ENCODE assay signal across 13 cellular contexts in genomic region chr2:109214651-109215371, GRCh38.
A peak's percentile ranks its signal among the peaks of the same experiment; 100 is the strongest.
DNase-seq lines count a peak whose midpoint lies in the region; ATAC-seq and TF ChIP-seq lines count a peak whose summit lies in the region.
"Had no signal": no experiment of that assay in that cellular context is flagged by ENCODE, and none has a peak within 500 bp of the region (broad histone marks: within the 10 kb centered on the region; RNA-seq: fewer than 3 reads in every experiment).

No MANE protein-coding gene starts in this region.

- H3K36me3 ChIP-seq in breast epithelium (no peaks in the 10 kb centered on the region), PC-9 (ENCODE audit: low read depth) (no peaks in the 10 kb centered on the region), prostate gland (no peaks in the 10 kb centered on the region)
- H3K36me3 ChIP-seq: BE2C had no signal

- H3K27me3 ChIP-seq in breast epithelium (no peaks in the 10 kb centered on the region), PC-9 (ENCODE audit: insufficient read depth, low read depth) (no peaks in the 10 kb centered on the region), prostate gland (replicated peaks; ENCODE audit: insufficient read depth) (no peaks in the 10 kb centered on the region)
- H3K27me3 ChIP-seq: BE2C had no signal

- H3K4me1 ChIP-seq in breast epithelium, result no peaks in the 10 kb centered on the region
- peaks cover 66% of the 10 kb centered on the region for H3K4me1 ChIP-seq in PC-9 (replicated peaks; ENCODE audit: insufficient read depth)
- H3K4me1 ChIP-seq in prostate gland (replicated peaks), result peaks cover 3% of the 10 kb centered on the region
- H3K4me1 ChIP-seq: BE2C had no signal

- H3K27me3 Mint-ChIP-seq in MCF 10A (ENCODE audit: insufficient read depth, unreplicated experiment) (no peaks in the 10 kb centered on the region), progenitor cell of endocrine pancreas (peaks cover 37% of the 10 kb centered on the region)
- H3K27me3 Mint-ChIP-seq in stimulated activated naive B cell treated with anti-CD40 and anti-IgM and Interleukin-4, amounts not matched to agents 10 μg/mL and 1 μg/mL and 100 μg/mL, for 72 hours, result peaks cover 2 to 30% of the 10 kb centered on the region in 2 donors

- peaks cover 49% of the 10 kb centered on the region for H3K79me2 ChIP-seq in PC-9 (ENCODE audit: low read depth)

- H3K9me3 Mint-ChIP-seq in MCF 10A (ENCODE audit: unreplicated experiment) (no peaks in the 10 kb centered on the region), progenitor cell of endocrine pancreas (ENCODE audit: low read depth) (no peaks in the 10 kb centered on the region)
- H3K9me3 Mint-ChIP-seq in stimulated activated naive B cell treated with anti-CD40 and anti-IgM and Interleukin-4, amounts not matched to agents 10 μg/mL and 1 μg/mL and 100 μg/mL, for 72 hours, result no peaks in the 10 kb centered on the region

- no peak for DNase-seq in MCF 10A (ENCODE audit: unreplicated experiment)
- DNase-seq in breast epithelium (ENCODE audit: low spot score in 2 of 2), result no peak
- DNase-seq in PC-9, result no peak
- peak; percentile 47 for DNase-seq in fibroblast of villous mesenchyme (ENCODE audit: low read depth)
- no peak for DNase-seq in stimulated activated naive B cell treated with anti-CD40 and anti-IgM and Interleukin-4, amounts not matched to agents 10 μg/mL and 1 μg/mL and 100 μg/mL, for 72 hours
- DNase-seq in prostate gland (ENCODE audit: low spot score), result no peak
- DNase-seq in progenitor cell of endocrine pancreas (ENCODE audit: low spot score, unreplicated experiment), result no peak
- DNase-seq: BE2C, caudate nucleus had no signal

- intact Hi-C loops in MCF 10A (cut with micrococcal nuclease) (loop anchor here (1.0 to 5.0 kb wide), 3 partner anchors 23 to 117 kb away; no protein-coding TSS in a partner anchor), breast epithelium (cut with DNase I; ENCODE audit: low total_unique reads) (no loop called here), PC-9 (cut with micrococcal nuclease; ENCODE audit: unreplicated experiment) (loop anchor here (1.0 to 5.0 kb wide), 4 partner anchors 26 to 192 kb away; no protein-coding TSS in a partner anchor), prostate gland (cut with DNase I) (no loop called here)

- peaks cover 6% of the 10 kb centered on the region for H3K36me3 Mint-ChIP-seq in MCF 10A (ENCODE audit: insufficient read depth, unreplicated experiment)
- peaks cover 3 to 6% of the 10 kb centered on the region in 2 donors for H3K36me3 Mint-ChIP-seq in stimulated activated naive B cell treated with anti-CD40 and anti-IgM and Interleukin-4, amounts not matched to agents 10 μg/mL and 1 μg/mL and 100 μg/mL, for 72 hours
- H3K36me3 Mint-ChIP-seq in progenitor cell of endocrine pancreas (ENCODE audit: insufficient read depth), result no peaks in the 10 kb centered on the region
- H3K36me3 Mint-ChIP-seq: mesothelial cell of epicardium; stimulated activated memory B cell treated with anti-CD40 and anti-IgM and Interleukin-4, amounts not matched to agents 10 μg/mL and 1 μg/mL and 100 μg/mL, for 72 hours had no signal

- TF ChIP-seq POLR2A in breast epithelium (IDR thresholded peaks at IDR 0.05) (no peak), prostate gland (IDR thresholded peaks at IDR 0.05) (no peak)

- H3K4me3 Mint-ChIP-seq in MCF 10A (ENCODE audit: unreplicated experiment) (peak overlapping the region; percentile 48), progenitor cell of endocrine pancreas (ENCODE audit: low read depth) (no peak overlapping the region)
- peak overlapping the region; percentile 3 to 71 for H3K4me3 Mint-ChIP-seq in stimulated activated naive B cell treated with anti-CD40 and anti-IgM and Interleukin-4, amounts not matched to agents 10 μg/mL and 1 μg/mL and 100 μg/mL, for 72 hours
- H3K4me3 Mint-ChIP-seq: mesothelial cell of epicardium had no signal

- peaks cover 25% of the 10 kb centered on the region; the same call in 1 of the 2 replicates for H3F3A ChIP-seq in PC-9 (ENCODE audit: insufficient read depth, low read depth)

- 74% methylated on average over 11 of the region's 11 CpGs for WGBS in prostate gland

- no peaks in the 10 kb centered on the region for H4K20me1 ChIP-seq in PC-9 (ENCODE audit: insufficient read depth)

- H3K4me3 ChIP-seq in breast epithelium (no peak overlapping the region), PC-9 (no peak overlapping the region), fibroblast of villous mesenchyme (ENCODE audit: low read depth, low read length) (no peak overlapping the region), prostate gland (no peak overlapping the region)

- POLR2A ChIA-PET in MCF 10A (lab: Yijun Ruan, JAX) (interaction anchor here (0.8 to 2.0 kb wide), 10 partner anchors 22 to 256 kb away, joined by 3 to 7 read pairs (median 4); partner anchors contain the start of gene SH3RF3), PC-9 (lab: Charles Lee; ENCODE audit: unreplicated experiment) (interaction anchor here (0.5 kb wide), 1 partner anchor 29 kb away, joined by 3 read pairs; no protein-coding TSS in a partner anchor)

- no peaks in the 10 kb centered on the region for H3K9me3 ChIP-seq in breast epithelium
- H3K9me3 ChIP-seq in PC-9 (ENCODE audit: insufficient read depth, low read depth), result no peaks in the 10 kb centered on the region
- no peaks in the 10 kb centered on the region for H3K9me3 ChIP-seq in prostate gland
- H3K9me3 ChIP-seq: BE2C had no signal

- H3K27ac ChIP-seq in breast epithelium (no peak overlapping the region), PC-9 (peak overlapping the region; percentile 82), prostate gland (no peak overlapping the region)
- H3K27ac ChIP-seq: VCaP had no signal

- H3K4me1 Mint-ChIP-seq in MCF 10A (ENCODE audit: insufficient read depth, unreplicated experiment) (peaks cover 68% of the 10 kb centered on the region), progenitor cell of endocrine pancreas (ENCODE audit: low read depth) (peaks cover 10% of the 10 kb centered on the region)
- H3K4me1 Mint-ChIP-seq in stimulated activated naive B cell treated with anti-CD40 and anti-IgM and Interleukin-4, amounts not matched to agents 10 μg/mL and 1 μg/mL and 100 μg/mL, for 72 hours, result peaks cover 68 to 91% of the 10 kb centered on the region in 2 donors

- no peaks in the 10 kb centered on the region for H3K9me2 ChIP-seq in PC-9 (ENCODE audit: insufficient read depth)

- peak overlapping the region; percentile 90 for H3K27ac Mint-ChIP-seq in MCF 10A (ENCODE audit: low read depth, unreplicated experiment)
- H3K27ac Mint-ChIP-seq in stimulated activated naive B cell treated with anti-CD40 and anti-IgM and Interleukin-4, amounts not matched to agents 10 μg/mL and 1 μg/mL and 100 μg/mL, for 72 hours, result peak overlapping the region; percentile 83
- H3K27ac Mint-ChIP-seq in progenitor cell of endocrine pancreas, result no peak overlapping the region
- H3K27ac Mint-ChIP-seq: mesothelial cell of epicardium had no signal

- peak overlapping the region; percentile 48 for H3K4me2 ChIP-seq in PC-9

- BruUV-seq in MCF 10A (replicated peaks; lab: Mats Ljungman, UMichigan) (no TSS peak), PC-9 (replicated peaks; lab: Mats Ljungman, UMichigan) (no TSS peak)

- CTCF ChIA-PET in MCF 10A (lab: Yijun Ruan, JAX) (interaction anchor here (0.6 to 1.6 kb wide), 4 partner anchors 87 to 324 kb away, joined by 3 to 6 read pairs (median 4); no protein-coding TSS in a partner anchor), PC-9 (lab: Charles Lee) (no interaction called here)

- H2AFZ ChIP-seq in PC-9, result no peak overlapping the region

- no peak for TF ChIP-seq CTCF in MCF 10A (IDR thresholded peaks at IDR 0.05; ENCODE audit: unreplicated experiment)
- TF ChIP-seq CTCF in breast epithelium (IDR thresholded peaks at IDR 0.05), result no peak
- TF ChIP-seq CTCF in PC-9 (conservative IDR thresholded peaks at IDR 0.05), result no peak
- TF ChIP-seq CTCF in fibroblast of villous mesenchyme (IDR thresholded peaks at IDR 0.05; ENCODE audit: insufficient read depth, low read depth, low read length), result no peak
- no peak for TF ChIP-seq CTCF in prostate gland (IDR thresholded peaks at IDR 0.05)
- TF ChIP-seq CTCF in progenitor cell of endocrine pancreas (IDR thresholded peaks at IDR 0.05; ENCODE audit: unreplicated experiment), result no peak

- no peak for ATAC-seq in stimulated activated naive B cell treated with anti-CD40 and anti-IgM and Interleukin-4, amounts not matched to agents 10 μg/mL and 1 μg/mL and 100 μg/mL, for 72 hours (replicated peaks)
- no peak for ATAC-seq in GM18502 (IDR thresholded peaks at IDR 0.05; ENCODE audit: poor library complexity, unreplicated experiment)

Comparison
In these comparisons a context has a peak if more than half of its experiments do, and no peak if none do; other contexts are left out.
1. intact Hi-C loops: an anchor here in MCF 10A (1.0 to 5.0 kb wide) and PC-9 (1.0 to 5.0 kb wide); none called in breast epithelium and prostate gland.